8 cellular contexts compared by ENCODE assay signal in the genomic region with DNA sequence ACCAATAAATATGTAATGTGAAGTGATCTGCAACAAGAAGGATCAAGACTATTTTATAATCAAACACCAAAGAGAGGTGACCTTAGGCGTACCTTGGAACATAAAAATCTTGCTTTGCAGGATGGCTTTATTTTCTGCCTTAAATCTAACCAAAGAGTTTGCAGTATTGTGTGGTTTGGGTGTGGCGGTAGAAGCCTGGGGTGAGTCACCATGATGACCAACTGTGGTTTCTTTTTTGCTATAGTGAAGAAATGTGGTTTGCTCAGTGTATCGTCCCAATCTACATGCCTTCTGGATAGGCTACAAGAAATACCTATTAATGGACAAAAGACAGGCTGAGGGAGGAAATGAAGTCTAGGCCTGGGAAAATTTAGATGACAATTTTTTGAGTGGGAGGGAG. TPM values are rescaled to one million over a fixed set of nuclear protein-coding genes. Genes with fewer than 3 reads are reported as not detected.
A peak's percentile ranks its signal among the peaks of the same experiment; 100 is the strongest.
DNase-seq lines count a peak whose midpoint lies in the region; ATAC-seq lines count a peak whose summit lies in the region.

No MANE protein-coding gene starts in this region.

- no peak overlapping the region for H3K4me3 Mint-ChIP-seq in activated naive CD8-positive, alpha-beta T cell treated with anti-CD3 and anti-CD28 coated beads, Interleukin-2, amount 50 U/mL, for 24 hours

- peak; percentile 4 for DNase-seq in stimulated activated CD4-positive, alpha-beta T cell treated with anti-CD3 and anti-CD28 coated beads, Interleukin-12 subunit alpha, Interleukin-12 subunit beta, amount 100 ng/mL, for 4 hours
- no peak for DNase-seq in stimulated activated CD4-positive, alpha-beta T cell treated with anti-CD3 and anti-CD28 coated beads, Interleukin-4, amount 100 ng/mL, for 1 hour
- DNase-seq in OCI-M2 (lab: John Stamatoyannopoulos, UW; ENCODE audit: unreplicated experiment) (peak; percentile 16), myocyte (ENCODE audit: low read depth) (peak; percentile 87), nucleus accumbens (lab: John Stamatoyannopoulos, UW) (no peak), NCI-H2196 (lab: John Stamatoyannopoulos, UW; ENCODE audit: unreplicated experiment) (no peak)
- peak; percentile 45 for DNase-seq in activated naive CD8-positive, alpha-beta T cell treated with anti-CD3 and anti-CD28 coated beads, Interleukin-2, amount 50 U/mL, for 24 hours

- ATAC-seq in HG02943 (IDR thresholded peaks at IDR 0.05; ENCODE audit: low read depth, unreplicated experiment) = peak; percentile 60
- ATAC-seq in activated naive CD8-positive, alpha-beta T cell treated with anti-CD3 and anti-CD28 coated beads, Interleukin-2, amount 50 U/mL, for 24 hours = peak; percentile 58

- peak overlapping the region; percentile 39 for H3K27ac Mint-ChIP-seq in activated naive CD8-positive, alpha-beta T cell treated with anti-CD3 and anti-CD28 coated beads, Interleukin-2, amount 50 U/mL, for 24 hours

- no peaks in the 10 kb centered on the region for H3K9me3 Mint-ChIP-seq in activated naive CD8-positive, alpha-beta T cell treated with anti-CD3 and anti-CD28 coated beads, Interleukin-2, amount 50 U/mL, for 24 hours

- no peaks in the 10 kb centered on the region for H3K36me3 Mint-ChIP-seq in activated naive CD8-positive, alpha-beta T cell treated with anti-CD3 and anti-CD28 coated beads, Interleukin-2, amount 50 U/mL, for 24 hours (ENCODE audit: low read depth)

- H3K27me3 Mint-ChIP-seq in activated naive CD8-positive, alpha-beta T cell treated with anti-CD3 and anti-CD28 coated beads, Interleukin-2, amount 50 U/mL, for 24 hours = peaks cover 23% of the 10 kb centered on the region

- peaks cover 47% of the 10 kb centered on the region for H3K4me1 Mint-ChIP-seq in activated naive CD8-positive, alpha-beta T cell treated with anti-CD3 and anti-CD28 coated beads, Interleukin-2, amount 50 U/mL, for 24 hours

RNA-seq across cellular contexts. Expression of gene CAST, which starts 5.1 kb away (rescaled TPM):
- 146 and 183 TPM in 2 replicates for total RNA-seq in myocyte
- 93.1 TPM for polyA plus RNA-seq in myocyte (2012)

Comparison
In these comparisons a context has a peak if more than half of its experiments do, and no peak if none do; other contexts are left out.
1. DNase-seq: peak in stimulated activated CD4-positive, alpha-beta T cell treated with anti-CD3 and anti-CD28 coated beads, Interleukin-12 subunit alpha, Interleukin-12 subunit beta, amount 100 ng/mL, for 4 hours (single experiment), OCI-M2 (single experiment), activated naive CD8-positive, alpha-beta T cell treated with anti-CD3 and anti-CD28 coated beads, Interleukin-2, amount 50 U/mL, for 24 hours (single experiment) and myocyte (single experiment); none in stimulated activated CD4-positive, alpha-beta T cell treated with anti-CD3 and anti-CD28 coated beads, Interleukin-4, amount 100 ng/mL, for 1 hour (single experiment), nucleus accumbens (0 of 56) and NCI-H2196 (single experiment).